Comparison of ENCODE assay signal across 14 cellular contexts in genomic region chr14:40221428-40221827, GRCh38.
"Had no signal": no experiment of that assay in that cellular context is flagged by ENCODE, and none has a peak within 500 bp of the region (broad histone marks: within the 10 kb centered on the region; RNA-seq: fewer than 3 reads in every experiment).

No MANE protein-coding gene starts in this region.

- H3K36me3 ChIP-seq: ascending aorta, cardiac muscle cell, esophagus squamous epithelium, left lung, sigmoid colon had no signal

- H3K27me3 ChIP-seq: ascending aorta, cardiac muscle cell, esophagus squamous epithelium, left lung, sigmoid colon had no signal

- H3K4me1 ChIP-seq: ascending aorta, esophagus squamous epithelium, left lung, sigmoid colon had no signal

- H3K27ac ChIP-seq: ascending aorta, cardiac muscle cell, esophagus squamous epithelium, left lung, sigmoid colon had no signal

- H3K4me3 ChIP-seq: ascending aorta, cardiac muscle cell, esophagus squamous epithelium, left lung, sigmoid colon had no signal

- H3K9me3 ChIP-seq: sigmoid colon had no signal

- DNase-seq: activated B cell treated with CpG ODN at 0.5 μM for 24 hours; activated CD4-positive, alpha-beta T cell treated with anti-CD3 and anti-CD28 coated beads, Interleukin-2, amount 10 ng/mL, durations not matched to agents 24 days and 14 days; activated CD8-positive, alpha-beta memory T cell treated with anti-CD3 and anti-CD28 coated beads for 24 hours; activated naive CD4-positive, alpha-beta T cell treated with Interleukin-2 at 50 U/mL for 16 hours; activated naive CD8-positive, alpha-beta T cell treated with anti-CD3 and anti-CD28 coated beads, Interleukin-2, amount 50 U/mL, for 24 hours; esophagus squamous epithelium; foreskin fibroblast; left lung; natural killer cell; sigmoid colon; stimulated activated CD4-positive, alpha-beta T cell treated with anti-CD3 and anti-CD28 coated beads, Interleukin-2, amount 100 ng/mL, for 24 hours; stimulated activated naive B cell treated with anti-CD40 and anti-IgM and Interleukin-4, amounts not matched to agents 10 μg/mL and 1 μg/mL and 100 μg/mL, for 72 hours had no signal
